In the genomic region with DNA sequence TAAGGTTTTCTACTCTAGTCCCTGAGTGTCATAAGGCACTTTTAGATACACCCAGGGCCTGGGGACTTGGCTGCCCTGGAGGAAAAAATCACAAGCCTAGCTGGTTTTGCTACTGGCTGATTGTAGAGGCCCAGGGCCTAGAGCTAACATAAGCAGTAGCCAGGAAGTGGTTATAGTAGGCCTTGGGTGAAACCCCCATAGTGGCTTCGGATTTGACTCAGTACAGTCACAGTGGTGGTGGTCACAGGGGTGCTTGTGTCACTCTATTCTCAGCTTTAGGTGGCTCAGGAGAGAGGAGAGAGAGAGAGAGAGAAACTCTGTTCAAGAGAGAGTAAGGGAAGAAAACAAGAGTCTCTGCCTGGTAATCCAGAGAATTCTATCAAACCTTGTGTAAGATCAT, we compare ENCODE assay signal across 12 cellular contexts.
A peak's percentile ranks its signal among the peaks of the same experiment; 100 is the strongest.
DNase-seq lines count a peak whose midpoint lies in the region; ATAC-seq and TF ChIP-seq lines count a peak whose summit lies in the region.
"Had no signal": no experiment of that assay in that cellular context is flagged by ENCODE, and none has a peak within 500 bp of the region (broad histone marks: within the 10 kb centered on the region; RNA-seq: fewer than 3 reads in every experiment).

No MANE protein-coding gene starts in this region.

- peak; percentile 96 for ATAC-seq in GM19328 (IDR thresholded peaks at IDR 0.05; ENCODE audit: unreplicated experiment)
- peak; percentile 100 for ATAC-seq in HG02642 (IDR thresholded peaks at IDR 0.05; ENCODE audit: poor library complexity, unreplicated experiment)
- ATAC-seq in HG03432 (IDR thresholded peaks at IDR 0.05; ENCODE audit: unreplicated experiment): peak; percentile 100
- ATAC-seq: right cardiac atrium, T-cell had no signal

- TF ChIP-seq CTCF in GM13977 (IDR thresholded peaks at IDR 0.05; ENCODE audit: extremely low read depth, insufficient read depth, missing control alignments): no peak

- in situ Hi-C loops in GM13977 (cut with MboI; ENCODE audit: low pct_unique_long_range_greater_than_20kb, low sequenced_read_pairs, unreplicated experiment): no loop called here

- DNase-seq in GM13977 (ENCODE audit: low spot score) (peak; percentile 3), NCI-H1930 (lab: John Stamatoyannopoulos, UW) (no peak), NCI-H510A treated with DMSO at 0.1 percent for 48 hours (lab: John Stamatoyannopoulos, UW) (no peak)
- DNase-seq in stimulated activated CD4-positive, alpha-beta T cell treated with anti-CD3 and anti-CD28 coated beads, Interleukin-2, amount 100 ng/mL, for 24 hours: no peak
- no peak for DNase-seq in stimulated activated CD4-positive, alpha-beta T cell treated with anti-CD3 and anti-CD28 coated beads, Interleukin-2, amount 100 ng/mL, for 48 hours
- DNase-seq: activated CD4-positive, alpha-beta T cell treated with anti-CD3 and anti-CD28 coated beads, Interleukin-2, amount 10 ng/mL, durations not matched to agents 24 days and 14 days; BE2C; right cardiac atrium; T-cell had no signal
